ENCODE assay signal across 19 cellular contexts in the genomic region with DNA sequence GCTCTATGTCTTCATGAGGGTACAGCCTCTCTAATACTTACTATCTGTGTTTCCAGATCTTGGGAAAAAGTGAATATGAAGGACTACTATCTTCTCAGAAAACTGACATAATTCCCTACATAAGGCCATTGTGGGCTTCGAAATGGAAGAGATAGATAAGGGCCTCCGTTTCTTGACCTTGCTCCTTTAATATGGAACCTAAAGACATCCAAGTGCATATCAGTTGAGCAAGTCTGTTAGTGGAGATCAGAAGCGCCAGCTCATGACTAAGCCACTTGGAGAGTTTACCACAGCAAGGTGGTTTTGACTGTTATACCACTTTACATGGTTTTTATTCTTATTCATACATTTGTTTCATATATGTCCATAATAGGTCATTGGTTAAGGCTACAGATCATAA. TPM values are rescaled to one million over a fixed set of nuclear protein-coding genes. Genes with fewer than 3 reads are reported as not detected.
"Had no signal": no experiment of that assay in that cellular context is flagged by ENCODE, and none has a peak within 500 bp of the region (broad histone marks: within the 10 kb centered on the region; RNA-seq: fewer than 3 reads in every experiment).

No MANE protein-coding gene starts in this region.

- H3K4me3 Mint-ChIP-seq: activated CD8-positive, alpha-beta memory T cell treated with anti-CD3 and anti-CD28 coated beads, Interleukin-2, amount 10 ng/mL, durations not matched to agents 7 days and 5 days; activated naive CD4-positive, alpha-beta T cell treated with anti-CD3 and anti-CD28 coated beads, Interleukin-2, amount 10 ng/mL, durations not matched to agents 7 days and 5 days; endodermal cell; natural killer cell treated with Interleukin-12 subunit alpha and Interleukin-12 subunit beta and Interleukin-15 and Interleukin-18, amount 100 ng/mL, for 72 hours; stimulated activated memory B cell treated with anti-CD40 and anti-IgM and Interleukin-4, amounts not matched to agents 10 μg/mL and 1 μg/mL and 100 μg/mL, for 72 hours; T-helper 17 cell had no signal

- H3K4me1 Mint-ChIP-seq: endodermal cell; stimulated activated memory B cell treated with anti-CD40 and anti-IgM and Interleukin-4, amounts not matched to agents 10 μg/mL and 1 μg/mL and 100 μg/mL, for 72 hours; T-helper 17 cell had no signal

- H3K4me3 ChIP-seq: cardiac muscle cell, dorsolateral prefrontal cortex, left lung, tibial artery had no signal

- FAIRE-seq: astrocyte, urothelium cell line had no signal

- ATAC-seq: activated CD8-positive, alpha-beta memory T cell treated with anti-CD3 and anti-CD28 coated beads, Interleukin-2, amount 10 ng/mL, durations not matched to agents 7 days and 5 days; left lung; natural killer cell treated with Interleukin-12 subunit alpha and Interleukin-12 subunit beta and Interleukin-15 and Interleukin-18, amount 100 ng/mL, for 72 hours; stimulated activated memory B cell treated with anti-CD40 and anti-IgM and Interleukin-4, amounts not matched to agents 10 μg/mL and 1 μg/mL and 100 μg/mL, for 72 hours; T-helper 17 cell had no signal

- H3K27ac ChIP-seq: cardiac muscle cell, dorsolateral prefrontal cortex, left lung, tibial artery had no signal

- H3K27me3 ChIP-seq: cardiac muscle cell, left lung, tibial artery had no signal

- H3K36me3 ChIP-seq: cardiac muscle cell, left lung, tibial artery had no signal

- H3K4me1 ChIP-seq: left lung, tibial artery had no signal

- H3K9me3 ChIP-seq: left lung, tibial artery had no signal

- H3K36me3 Mint-ChIP-seq: activated CD8-positive, alpha-beta memory T cell treated with anti-CD3 and anti-CD28 coated beads, Interleukin-2, amount 10 ng/mL, durations not matched to agents 7 days and 5 days; activated naive CD4-positive, alpha-beta T cell treated with anti-CD3 and anti-CD28 coated beads, Interleukin-2, amount 10 ng/mL, durations not matched to agents 7 days and 5 days; natural killer cell treated with Interleukin-12 subunit alpha and Interleukin-12 subunit beta and Interleukin-15 and Interleukin-18, amount 100 ng/mL, for 72 hours; stimulated activated memory B cell treated with anti-CD40 and anti-IgM and Interleukin-4, amounts not matched to agents 10 μg/mL and 1 μg/mL and 100 μg/mL, for 72 hours had no signal

- H3K27ac Mint-ChIP-seq: activated CD8-positive, alpha-beta memory T cell treated with anti-CD3 and anti-CD28 coated beads, Interleukin-2, amount 10 ng/mL, durations not matched to agents 7 days and 5 days; activated naive CD4-positive, alpha-beta T cell treated with anti-CD3 and anti-CD28 coated beads, Interleukin-2, amount 10 ng/mL, durations not matched to agents 7 days and 5 days; endodermal cell; natural killer cell treated with Interleukin-12 subunit alpha and Interleukin-12 subunit beta and Interleukin-15 and Interleukin-18, amount 100 ng/mL, for 72 hours; stimulated activated memory B cell treated with anti-CD40 and anti-IgM and Interleukin-4, amounts not matched to agents 10 μg/mL and 1 μg/mL and 100 μg/mL, for 72 hours; T-helper 17 cell had no signal

- H3K9me3 Mint-ChIP-seq: activated naive CD4-positive, alpha-beta T cell treated with anti-CD3 and anti-CD28 coated beads, Interleukin-2, amount 10 ng/mL, durations not matched to agents 7 days and 5 days; stimulated activated memory B cell treated with anti-CD40 and anti-IgM and Interleukin-4, amounts not matched to agents 10 μg/mL and 1 μg/mL and 100 μg/mL, for 72 hours had no signal

- DNase-seq: activated CD4-positive, alpha-beta T cell treated with anti-CD3 and anti-CD28 coated beads, Interleukin-2, amount 50 U/mL, for 48 hours; activated CD4-positive, CD25-positive, alpha-beta regulatory T cell treated with anti-CD3 and anti-CD28 coated beads, Interleukin-2, amount 50 U/mL, for 72 hours; activated CD8-positive, alpha-beta memory T cell treated with anti-CD3 and anti-CD28 coated beads, Interleukin-2, amount 10 ng/mL, durations not matched to agents 7 days and 5 days; activated naive CD4-positive, alpha-beta T cell treated with anti-CD3 and anti-CD28 coated beads, Interleukin-2, amount 10 ng/mL, durations not matched to agents 7 days and 5 days; activated T-cell treated with anti-CD3 and anti-CD28 coated beads, Interleukin-2, amount 50 U/mL, for 1 hour; dorsolateral prefrontal cortex; endodermal cell; kidney; left lung; mesenchymal stem cell; stimulated activated CD4-positive, alpha-beta T cell treated with anti-CD3 and anti-CD28 coated beads, Interleukin-2, amount 100 ng/mL, for 48 hours; T-helper 17 cell; tibial artery had no signal

RNA-seq across cellular contexts. Expression of a gene that starts 35.3 kb away (rescaled TPM):
- total RNA-seq: activated CD8-positive, alpha-beta memory T cell treated with anti-CD3 and anti-CD28 coated beads, Interleukin-2, amount 10 ng/mL, durations not matched to agents 7 days and 5 days; astrocyte; cardiac muscle cell; endodermal cell; renal cortical epithelial cell had no signal
